In the genomic region with DNA sequence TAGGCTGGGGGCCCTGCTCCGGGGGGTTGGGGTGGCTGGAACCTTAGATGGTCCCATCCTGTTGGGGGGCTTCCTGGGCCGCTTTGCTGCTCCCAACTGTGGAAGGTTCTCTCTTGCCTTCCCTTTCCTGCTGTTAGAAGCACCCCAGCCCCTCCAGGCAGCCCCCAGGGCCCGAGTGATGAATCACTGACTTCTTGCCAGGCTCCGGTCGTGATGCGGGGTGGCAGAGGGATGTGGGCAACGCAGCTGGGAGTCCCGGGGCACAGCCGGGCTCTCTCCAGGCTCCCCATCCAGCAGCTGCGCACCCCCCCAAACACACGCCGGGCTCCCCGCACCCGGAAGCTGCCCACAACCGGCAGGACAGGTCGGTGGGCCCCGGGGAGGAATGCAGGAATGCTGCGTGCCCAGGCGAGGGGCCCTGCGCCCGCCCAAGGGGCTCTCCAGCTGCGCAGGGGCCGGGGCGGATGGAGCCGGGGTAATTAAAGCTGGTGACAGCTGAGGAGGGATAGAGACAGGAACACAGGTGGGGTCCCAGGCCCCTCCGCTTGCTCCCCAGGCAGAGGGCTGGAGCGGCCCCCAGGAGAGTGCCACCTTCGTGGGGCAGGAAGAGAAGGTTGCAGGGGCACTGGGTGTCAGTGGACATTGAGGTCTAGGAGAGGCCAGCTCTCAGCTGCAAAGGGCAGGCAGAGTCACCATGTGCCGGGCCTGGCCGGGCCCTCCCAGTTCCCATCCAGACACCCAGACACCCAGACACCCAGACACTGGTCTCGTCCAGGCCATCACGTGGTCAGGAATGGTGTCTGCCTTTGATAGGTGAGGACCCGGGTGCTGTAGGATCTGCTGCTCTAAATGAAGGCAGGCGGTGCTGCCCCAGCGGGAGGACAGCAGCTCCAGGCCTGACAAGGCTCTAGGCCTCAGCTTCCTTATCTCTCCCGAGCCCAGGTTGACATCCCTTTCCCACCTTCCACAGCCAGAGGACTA, we compare ENCODE assay signal across 10 cellular contexts. TPM values are rescaled to one million over a fixed set of nuclear protein-coding genes. Genes with fewer than 3 reads are reported as not detected.
DNase-seq lines count a peak whose midpoint lies in the region; ATAC-seq and TF ChIP-seq lines count a peak whose summit lies in the region.
"Had no signal": no experiment of that assay in that cellular context is flagged by ENCODE, and none has a peak within 500 bp of the region (broad histone marks: within the 10 kb centered on the region; RNA-seq: fewer than 3 reads in every experiment).

No MANE protein-coding gene starts in this region.

- peak; percentile 14; the same call in 1 of the 2 replicates for TF ChIP-seq RAD21 in SK-N-SH (IDR thresholded peaks at IDR 0.05; ENCODE audit: low read length)

- peak overlapping the region; percentile 84 for H3K27ac Mint-ChIP-seq in neural crest cell (ENCODE audit: unreplicated experiment)
- H3K27ac Mint-ChIP-seq: activated T-helper 2 cell treated with anti-CD3 and anti-CD28 coated beads, Interferon-gamma antibody, Interleukin-2, Interleukin-4, amounts not matched to agents 10 μg/mL and 5 μg/mL and 100 μg/mL, durations not matched to agents 14 hours and 24 hours and 36 hours had no signal

- H3K4me1 Mint-ChIP-seq in neural crest cell = peaks cover 24% of the 10 kb centered on the region

- H3K27me3 Mint-ChIP-seq in neural crest cell (ENCODE audit: low read depth) = no peaks in the 10 kb centered on the region

- CTCF ChIA-PET in SK-N-SH (lab: Yijun Ruan, JAX) = interaction anchor here (0.6 to 17.2 kb wide), 29 partner anchors 11 to 287 kb away, joined by 3 to 295 read pairs (median 8); a partner anchor contains a TSS

- POLR2A ChIA-PET in SK-N-SH (lab: Yijun Ruan, JAX) = interaction anchor here (0.6 to 3.8 kb wide), 17 partner anchors 11 to 126 kb away, joined by 3 to 37 read pairs (median 5); a partner anchor contains a TSS

- peak overlapping the region; percentile 78 for H3K4me3 Mint-ChIP-seq in neural crest cell

- H3K9me2 ChIP-seq in SK-N-SH = no peaks in the 10 kb centered on the region

- H3K9me3 ChIP-seq in SK-N-SH (no peaks in the 10 kb centered on the region), esophagus squamous epithelium (no peaks in the 10 kb centered on the region), upper lobe of left lung (no peaks in the 10 kb centered on the region)

- H3F3A ChIP-seq in SK-N-SH (replicated peaks; ENCODE audit: insufficient read depth) = no peaks in the 10 kb centered on the region

- WGBS in SK-N-SH (ENCODE audit: low lambda C conversion rate) = 88% methylated on average over 31 of the region's 36 CpGs
- 44 to 60% methylated on average over 3 to 10 of the region's 36 CpGs for whole genome bisulfite sequencing in esophagus squamous epithelium, 2 donors
- 72 to 81% methylated on average over 6 to 34 of the region's 36 CpGs for WGBS in upper lobe of left lung, 2 donors

- TF ChIP-seq POLR2A in esophagus squamous epithelium (IDR thresholded peaks at IDR 0.05) (no peak), upper lobe of left lung (IDR thresholded peaks at IDR 0.05) (no peak)

- no peaks in the 10 kb centered on the region for H3K36me3 Mint-ChIP-seq in neural crest cell (ENCODE audit: low read depth)

- H3K27ac ChIP-seq in SK-N-SH (ENCODE audit: low read depth in 2 of 2, low read length in 1 of 2) (peak overlapping the region in 1 of 2 experiments; percentile 99; a peak in 2 of 4 replicates), esophagus squamous epithelium (peak overlapping the region; percentile 70 to 86 (median 80)), upper lobe of left lung (peak overlapping the region; percentile 69 to 86 (median 84))

- peaks cover 6% of the 10 kb centered on the region; the same call in 1 of the 2 replicates for H3K27me3 ChIP-seq in SK-N-SH (ENCODE audit: insufficient read depth)
- H3K27me3 ChIP-seq in esophagus squamous epithelium = no peaks in the 10 kb centered on the region
- no peaks in the 10 kb centered on the region for H3K27me3 ChIP-seq in upper lobe of left lung

- TF ChIP-seq EP300 in SK-N-SH (IDR thresholded peaks at IDR 0.05; ENCODE audit: borderline replicate concordance in 1 of 2, low read depth in 1 of 2, low read length in 1 of 2) = peak in 1 of 2 experiments; percentile 70; a peak in 1 of 4 replicates
- TF ChIP-seq EP300 in upper lobe of left lung (IDR thresholded peaks at IDR 0.05) = no peak

- no peak overlapping the region for H3K4me3 ChIP-seq in SK-N-SH (ENCODE audit: low read depth in 2 of 2, low read length in 1 of 2)
- peak overlapping the region in 3 of 4 donors; percentile 13 to 61 (median 34) for H3K4me3 ChIP-seq in esophagus squamous epithelium
- H3K4me3 ChIP-seq in upper lobe of left lung = peak overlapping the region in 2 of 4 donors; percentile 40 to 49
- H3K4me3 ChIP-seq: GM12878 had no signal

- H3K9me3 Mint-ChIP-seq in neural crest cell = no peaks in the 10 kb centered on the region
- H3K9me3 Mint-ChIP-seq: activated T-helper 2 cell treated with anti-CD3 and anti-CD28 coated beads, Interferon-gamma antibody, Interleukin-2, Interleukin-4, amounts not matched to agents 10 μg/mL and 5 μg/mL and 100 μg/mL, durations not matched to agents 14 hours and 24 hours and 36 hours had no signal

- no peaks in the 10 kb centered on the region for H4K20me1 ChIP-seq in SK-N-SH (ENCODE audit: insufficient read depth)

- no peaks in the 10 kb centered on the region for H3K79me2 ChIP-seq in SK-N-SH (ENCODE audit: insufficient read depth)

- H3K9ac ChIP-seq in SK-N-SH = no peak overlapping the region

- peak; percentile 90 for DNase-seq in SK-N-SH
- DNase-seq in esophagus squamous epithelium (lab: John Stamatoyannopoulos, UW) = no peak
- DNase-seq in neural crest cell (ENCODE audit: low read depth, low spot score) = no peak
- peak in 1 of 2 donors; percentile 81 for DNase-seq in upper lobe of left lung
- DNase-seq in RPMI8226 = no peak
- no peak for DNase-seq in activated effector memory CD4-positive, alpha-beta T cell treated with Interleukin-2 at 50 U/mL for 16 hours
- DNase-seq: activated CD4-positive, alpha-beta T cell treated with anti-CD3 and anti-CD28 coated beads for 1 hour had no signal

- TF ChIP-seq CTCF in SK-N-SH (IDR thresholded peaks at IDR 0.05) (no peak), esophagus squamous epithelium (IDR thresholded peaks at IDR 0.05) (no peak), neural crest cell (conservative IDR thresholded peaks at IDR 0.05) (no peak), upper lobe of left lung (IDR thresholded peaks at IDR 0.05) (no peak)

- intact Hi-C loops in esophagus squamous epithelium (cut with DNase I) = no loop called here

- H3K4me1 ChIP-seq in SK-N-SH (ENCODE audit: control insufficient read depth in 1 of 2, insufficient read depth in 2 of 2, low read depth in 1 of 2, low read length in 1 of 2) (peaks cover 0 to 88% of the 10 kb centered on the region in 2 experiments; a peak in 2 of 4 replicates), esophagus squamous epithelium (peaks cover 15 to 26% (median 20%) of the 10 kb centered on the region in 3 donors), upper lobe of left lung (peaks cover 19 to 33% (median 25%) of the 10 kb centered on the region in 4 donors)

- no peak overlapping the region for H3K4me2 ChIP-seq in SK-N-SH

- ATAC-seq in upper lobe of left lung (ENCODE audit: low FRiP score in 2 of 2) = no peak
- ATAC-seq in GM19395 (IDR thresholded peaks at IDR 0.05; ENCODE audit: unreplicated experiment) = no peak

- no peaks in the 10 kb centered on the region for H3K36me3 ChIP-seq in SK-N-SH (replicated peaks in 1 of 2; ENCODE audit: control insufficient read depth in 1 of 2, insufficient read depth in 2 of 2, low read length in 1 of 2)
- no peaks in the 10 kb centered on the region for H3K36me3 ChIP-seq in esophagus squamous epithelium
- no peaks in the 10 kb centered on the region for H3K36me3 ChIP-seq in upper lobe of left lung

- no peak overlapping the region for H2AFZ ChIP-seq in SK-N-SH (ENCODE audit: low read depth)

TF ChIP-seq in SK-N-SH, 30 proteins besides CTCF, POLR2A, EP300 and RAD21 (continues in another document):
- no peak for TF ChIP-seq RCOR1 (IDR thresholded peaks at IDR 0.05; ENCODE audit: low read length)
- TF ChIP-seq EZH2phosphoT487 (IDR thresholded peaks at IDR 0.05; ENCODE audit: borderline replicate concordance, low read depth) = no peak
- TF ChIP-seq TCF12 (IDR thresholded peaks at IDR 0.05) = no peak
- TF ChIP-seq POLR2AphosphoS5 (IDR thresholded peaks at IDR 0.05; ENCODE audit: low read depth, low read length) = no peak
- TF ChIP-seq MXI1 (IDR thresholded peaks at IDR 0.05; ENCODE audit: low read depth, low read length) = peak; percentile 64; the same call in 1 of the 2 replicates
- no peak for TF ChIP-seq NRF1 (IDR thresholded peaks at IDR 0.05; ENCODE audit: low read depth, low read length)
- TF ChIP-seq, protein P1, sequence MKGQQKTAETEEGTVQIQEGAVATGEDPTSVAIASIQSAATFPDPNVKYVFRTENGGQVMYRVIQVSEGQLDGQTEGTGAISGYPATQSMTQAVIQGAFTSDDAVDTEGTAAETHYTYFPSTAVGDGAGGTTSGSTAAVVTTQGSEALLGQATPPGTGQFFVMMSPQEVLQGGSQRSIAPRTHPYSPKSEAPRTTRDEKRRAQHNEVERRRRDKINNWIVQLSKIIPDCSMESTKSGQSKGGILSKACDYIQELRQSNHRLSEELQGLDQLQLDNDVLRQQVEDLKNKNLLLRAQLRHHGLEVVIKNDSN (IDR thresholded peaks at IDR 0.05; ENCODE audit: borderline replicate concordance, low read depth) = peak; percentile 68; the same call in 1 of the 2 replicates
- TF ChIP-seq, protein P2, sequence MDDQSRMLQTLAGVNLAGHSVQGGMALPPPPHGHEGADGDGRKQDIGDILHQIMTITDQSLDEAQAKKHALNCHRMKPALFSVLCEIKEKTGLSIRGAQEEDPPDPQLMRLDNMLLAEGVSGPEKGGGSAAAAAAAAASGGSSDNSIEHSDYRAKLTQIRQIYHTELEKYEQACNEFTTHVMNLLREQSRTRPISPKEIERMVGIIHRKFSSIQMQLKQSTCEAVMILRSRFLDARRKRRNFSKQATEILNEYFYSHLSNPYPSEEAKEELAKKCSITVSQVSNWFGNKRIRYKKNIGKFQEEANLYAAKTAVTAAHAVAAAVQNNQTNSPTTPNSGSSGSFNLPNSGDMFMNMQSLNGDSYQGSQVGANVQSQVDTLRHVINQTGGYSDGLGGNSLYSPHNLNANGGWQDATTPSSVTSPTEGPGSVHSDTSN (IDR thresholded peaks at IDR 0.05) = no peak
- no peak for TF ChIP-seq GATA2 (CRISPR knock-in tag; IDR thresholded peaks at IDR 0.05)
- no peak for TF ChIP-seq FOXM1 (IDR thresholded peaks at IDR 0.05; ENCODE audit: low read depth)
- no peak for TF ChIP-seq CHD2 (IDR thresholded peaks at IDR 0.05; ENCODE audit: low read length, partially characterized antibody)
- TF ChIP-seq NFIC (IDR thresholded peaks at IDR 0.05; ENCODE audit: borderline replicate concordance) = no peak
- no peak for TF ChIP-seq JUND (IDR thresholded peaks at IDR 0.05)

RNA-seq across cellular contexts. Expression of a gene that starts 15.0 kb away (rescaled TPM):
- polyA plus RNA-seq in SK-N-SH (2012; rRNA removed) = 64.3 and 82.2 TPM in 2 replicates
- 29.3 and 49.2 TPM in 2 replicates for polyA plus RNA-seq in SK-N-SH (2012; cell fraction: cytosol; rRNA removed)
- polyA plus RNA-seq in SK-N-SH (2012; cell fraction: nucleus; rRNA removed) = 190 and 211 TPM in 2 replicates
- total RNA-seq in esophagus squamous epithelium (10 to 100 TPM; 37.8 to 49.8 (median 45.3) TPM), neural crest cell (59.6 and 63.3 TPM in 2 replicates), upper lobe of left lung (100 to 1,000 TPM in 4 of 6 donors, 10 to 100 TPM in 2; 90.6 to 208 (median 110) TPM)

Comparison
In these comparisons a context has a peak if more than half of its experiments do, and no peak if none do; other contexts are left out.
1. H3K4me3 ChIP-seq: peak in esophagus squamous epithelium (3 of 4); none in SK-N-SH (0 of 2).